Comparison of ENCODE assay signal across 15 cellular contexts in the genomic region with DNA sequence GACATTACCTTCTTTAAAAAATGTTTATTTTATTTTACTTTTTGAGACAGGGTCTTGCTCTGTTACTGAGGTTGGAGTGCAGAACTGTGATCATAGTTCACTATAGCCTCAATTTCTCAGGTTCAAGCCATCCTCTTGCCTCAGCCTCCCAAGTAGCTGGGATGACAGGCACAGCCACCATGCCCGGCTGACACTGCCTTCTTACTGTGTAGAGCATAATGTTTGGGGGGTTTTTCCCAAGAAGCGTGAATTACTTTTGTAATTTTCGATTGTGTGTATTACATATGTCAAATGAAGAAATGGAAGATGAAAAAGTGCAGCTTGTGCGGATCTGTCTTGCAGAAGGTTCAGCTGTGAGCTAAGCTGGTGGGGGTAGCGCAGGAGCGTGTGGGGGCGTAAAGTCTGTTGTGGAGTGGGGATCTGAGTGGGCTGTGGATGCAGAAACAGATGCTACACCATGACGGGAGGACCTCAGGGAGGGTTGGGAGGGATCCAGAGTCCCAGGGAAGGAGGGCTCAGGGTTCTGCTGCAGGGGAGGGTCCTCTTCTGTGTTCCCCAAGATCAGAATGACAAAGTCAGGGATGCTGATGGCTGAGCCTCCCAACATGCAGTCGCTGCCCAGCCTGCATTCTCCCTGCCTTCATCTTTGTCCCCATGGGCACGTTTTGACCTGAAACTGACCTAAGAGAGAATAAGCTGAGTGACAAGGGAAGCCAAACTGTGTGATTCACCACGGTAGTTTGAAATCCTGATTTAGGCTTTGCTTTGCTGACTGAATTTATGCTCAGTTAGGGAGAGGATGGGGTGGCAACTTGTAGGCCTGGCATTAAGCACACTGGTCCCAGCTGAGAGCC. TPM values are rescaled to one million over a fixed set of nuclear protein-coding genes. Genes with fewer than 3 reads are reported as not detected.
DNase-seq lines count a peak whose midpoint lies in the region; ATAC-seq, FAIRE-seq and TF ChIP-seq lines count a peak whose summit lies in the region.
"Had no signal": no experiment of that assay in that cellular context is flagged by ENCODE, and none has a peak within 500 bp of the region (broad histone marks: within the 10 kb centered on the region; RNA-seq: fewer than 3 reads in every experiment).

No MANE protein-coding gene starts in this region.

- H3K9me3 ChIP-seq in WERI-Rb-1 (ENCODE audit: severe bottlenecking) (no peaks in the 10 kb centered on the region), mesenchymal stem cell (ENCODE audit: control insufficient read depth, low read length) (no peaks in the 10 kb centered on the region), colonic mucosa (no peaks in the 10 kb centered on the region)
- H3K9me3 ChIP-seq: left ventricle myocardium inferior, SJCRH30 had no signal

- no peaks in the 10 kb centered on the region for H3K79me2 ChIP-seq in ACC112 (ENCODE audit: control insufficient read depth, insufficient read depth, low read length, unreplicated experiment)

- H2BK120ac ChIP-seq in mesenchymal stem cell (ENCODE audit: low read depth, low read length): no peak overlapping the region

- H2BK5ac ChIP-seq in mesenchymal stem cell (ENCODE audit: low read depth, low read length, poor library complexity, severe bottlenecking): no peak overlapping the region

- no peak overlapping the region for H4K8ac ChIP-seq in mesenchymal stem cell (ENCODE audit: low read length)

- H2AFZ ChIP-seq in ACC112 (ENCODE audit: low read length, unreplicated experiment): no peak overlapping the region
- no peak overlapping the region for H2AFZ ChIP-seq in mesenchymal stem cell (ENCODE audit: low read depth, low read length)

- peak overlapping the region; percentile 52 for H4K91ac ChIP-seq in mesenchymal stem cell (ENCODE audit: low read length)

- H3K4me2 ChIP-seq in mesenchymal stem cell (ENCODE audit: low read length, poor library complexity, severe bottlenecking): no peak overlapping the region

- H2BK15ac ChIP-seq in mesenchymal stem cell (ENCODE audit: low read depth, poor library complexity, severe bottlenecking): no peak overlapping the region

- intact Hi-C loops in colonic mucosa (cut with DNase I): no loop called here

- TF ChIP-seq CTCF in WERI-Rb-1 (IDR thresholded peaks at IDR 0.05; ENCODE audit: low read depth, low read length) (no peak), colonic mucosa (IDR thresholded peaks at IDR 0.05) (no peak)

- H3K27me3 ChIP-seq in ACC112 (ENCODE audit: insufficient read depth, low read length): no peaks in the 10 kb centered on the region
- H3K27me3 ChIP-seq in WERI-Rb-1 (ENCODE audit: insufficient read depth, low read depth, severe bottlenecking): no peaks in the 10 kb centered on the region
- no peaks in the 10 kb centered on the region for H3K27me3 ChIP-seq in mesenchymal stem cell (ENCODE audit: control insufficient read depth in 1 of 2, insufficient read depth in 1 of 2, low read length in 2 of 2)
- no peaks in the 10 kb centered on the region for H3K27me3 ChIP-seq in colonic mucosa
- H3K27me3 ChIP-seq: SJCRH30 had no signal

- H3K4me3 ChIP-seq in ACC112 (ENCODE audit: low read depth, low read length) (no peak overlapping the region), WERI-Rb-1 (ENCODE audit: low read depth, low read length) (no peak overlapping the region), mesenchymal stem cell (ENCODE audit: insufficient read depth in 1 of 2, low read depth in 1 of 2, low read length in 2 of 2) (no peak overlapping the region), colonic mucosa (no peak overlapping the region)
- H3K4me3 ChIP-seq: left ventricle myocardium inferior, SJCRH30 had no signal

- FAIRE-seq in HTR-8/SVneo (lab: Jason Lieb, UNC): peak; percentile 71

- H3K79me1 ChIP-seq in mesenchymal stem cell (replicated peaks; ENCODE audit: low read length, poor library complexity, severe bottlenecking): no peaks in the 10 kb centered on the region

- H3K4ac ChIP-seq in mesenchymal stem cell (ENCODE audit: low read depth in 1 of 2, low read length in 2 of 2): no peak overlapping the region

- no peak overlapping the region for H3K23ac ChIP-seq in mesenchymal stem cell (ENCODE audit: low read length in 2 of 2)

- H3K36me3 ChIP-seq in ACC112 (ENCODE audit: insufficient read depth, low read length) (no peaks in the 10 kb centered on the region), WERI-Rb-1 (no peaks in the 10 kb centered on the region), mesenchymal stem cell (ENCODE audit: control insufficient read depth in 1 of 2, insufficient read depth in 2 of 2, low read depth in 1 of 2, low read length in 2 of 2) (no peaks in the 10 kb centered on the region), colonic mucosa (no peaks in the 10 kb centered on the region)
- H3K36me3 ChIP-seq: left ventricle myocardium inferior, SJCRH30 had no signal

- H3K18ac ChIP-seq in mesenchymal stem cell (ENCODE audit: low read depth in 1 of 2, low read length in 2 of 2): peak overlapping the region in 1 of 2 experiments; percentile 70

- H3K4me1 ChIP-seq in ACC112 (ENCODE audit: control insufficient read depth, insufficient read depth, low read length, unreplicated experiment) (peaks cover 40% of the 10 kb centered on the region), mesenchymal stem cell (ENCODE audit: control insufficient read depth, insufficient read depth, low read depth, low read length) (peaks cover 35% of the 10 kb centered on the region), colonic mucosa (no peaks in the 10 kb centered on the region)

- 83% methylated on average over 11 of the region's 11 CpGs for WGBS in mesenchymal stem cell

- peak overlapping the region; percentile 31 for H3K9ac ChIP-seq in mesenchymal stem cell (ENCODE audit: low read length)
- no peak overlapping the region for H3K9ac ChIP-seq in colonic mucosa (ENCODE audit: low read depth in 2 of 2, low read length in 2 of 2)

- H2AK5ac ChIP-seq in mesenchymal stem cell (ENCODE audit: low read length, severe bottlenecking): peak overlapping the region; percentile 86

- H2BK12ac ChIP-seq in mesenchymal stem cell (ENCODE audit: low read length in 2 of 2): peak overlapping the region in 1 of 2 experiments; percentile 75

- H3K27ac ChIP-seq in ACC112 (ENCODE audit: low read depth, low read length) (peak overlapping the region; percentile 75), WERI-Rb-1 (peak overlapping the region; percentile 27), mesenchymal stem cell (ENCODE audit: low read length, poor library complexity, severe bottlenecking) (peak overlapping the region; percentile 68), colonic mucosa (no peak overlapping the region)
- H3K27ac ChIP-seq: left ventricle myocardium inferior had no signal

- H3K14ac ChIP-seq in mesenchymal stem cell (ENCODE audit: low read length in 2 of 2): peak overlapping the region in 1 of 2 experiments; percentile 26

- DNase-seq in HTR-8/SVneo (ENCODE audit: insufficient read length, low spot score) (no peak), WERI-Rb-1 (no peak), mesenchymal stem cell (no peak), EL (no peak), colonic mucosa (no peak)
- DNase-seq: activated CD8-positive, alpha-beta T cell treated with anti-CD3 and anti-CD28 coated beads, Interleukin-2, amount 10 ng/mL, durations not matched to agents 7 days and 5 days; cortex of kidney; GOT3; left ventricle myocardium inferior; NCI-H1417 treated with DMSO at 0.1 percent for 48 hours; stimulated activated CD4-positive, alpha-beta T cell treated with anti-CD3 and anti-CD28 coated beads, Interleukin-1b, Interleukin-23, amount 100 ng/mL, for 48 hours had no signal

- no peak for ATAC-seq in HG03432 (IDR thresholded peaks at IDR 0.05; ENCODE audit: unreplicated experiment)
- ATAC-seq in HG02884 (IDR thresholded peaks at IDR 0.05; ENCODE audit: unreplicated experiment): no peak
- ATAC-seq: activated CD8-positive, alpha-beta T cell treated with anti-CD3 and anti-CD28 coated beads, Interleukin-2, amount 10 ng/mL, durations not matched to agents 7 days and 5 days had no signal

RNA-seq across cellular contexts. Expression of a gene that starts 6.8 kb away (rescaled TPM):
- polyA plus RNA-seq in mesenchymal stem cell (2013, experiment 1 of 2): 0.64 TPM
- polyA plus RNA-seq in mesenchymal stem cell (2013, experiment 2 of 2): 0.71 TPM
- under 1 TPM; 0.47 to 0.66 TPM for total RNA-seq in colonic mucosa
